40 cellular contexts compared by ENCODE assay signal in genomic region chr20:55937283-55937682, GRCh38.
"Had no signal": no experiment of that assay in that cellular context is flagged by ENCODE, and none has a peak within 500 bp of the region (broad histone marks: within the 10 kb centered on the region; RNA-seq: fewer than 3 reads in every experiment).

No MANE protein-coding gene starts in this region.

- H3K27ac ChIP-seq: adrenal gland, ascending aorta, body of pancreas, brain microvascular endothelial cell, breast epithelium, cardiac muscle cell had no signal

- H3K36me3 ChIP-seq: adrenal gland, ascending aorta, brain microvascular endothelial cell, breast epithelium, cardiac muscle cell had no signal

- H3K9me3 ChIP-seq: adrenal gland, ascending aorta, body of pancreas, breast epithelium had no signal

- DNase-seq: activated effector memory CD4-positive, alpha-beta T cell treated with anti-CD3 and anti-CD28 coated beads, Interleukin-2, amount 50 U/mL, for 16 hours; activated effector memory CD4-positive, alpha-beta T cell treated with Interleukin-2 at 50 U/mL for 16 hours; activated gamma-delta T cell; activated gamma-delta T cell treated with Interleukin-2 at 50 U/mL for 16 hours; activated naive CD4-positive, alpha-beta T cell; activated naive CD4-positive, alpha-beta T cell treated with anti-CD3 and anti-CD28 coated beads for 36 hours; activated naive CD4-positive, alpha-beta T cell treated with anti-CD3 and anti-CD28 coated beads, Interleukin-2, amount 10 ng/mL, durations not matched to agents 7 days and 5 days; activated naive CD4-positive, alpha-beta T cell treated with anti-CD3 and anti-CD28 coated beads, Interleukin-2, amount 50 U/mL, for 16 hours; activated naive CD4-positive, alpha-beta T cell treated with Interleukin-2 at 50 U/mL for 16 hours; activated naive CD8-positive, alpha-beta T cell treated with anti-CD3 and anti-CD28 coated beads for 36 hours; activated naive CD8-positive, alpha-beta T cell treated with anti-CD3 and anti-CD28 coated beads, Interleukin-2, amount 10 ng/mL, durations not matched to agents 7 days and 5 days; activated naive CD8-positive, alpha-beta T cell treated with anti-CD3 and anti-CD28 coated beads, Interleukin-2, amount 50 U/mL, for 24 hours; activated T-cell treated with anti-CD3 and anti-CD28 coated beads, Interleukin-2, amount 50 U/mL, for 1 hour; activated T-cell treated with anti-CD3 and anti-CD28 coated beads, Interleukin-2, amount 50 U/mL, for 24 hours; activated T-cell treated with anti-CD3 and anti-CD28 coated beads, Interleukin-2, amount 50 U/mL, for 4 hours; activated T-cell treated with anti-CD3 and anti-CD28 coated beads, Interleukin-2, amount 50 U/mL, for 48 hours; activated T-cell treated with anti-CD3 and anti-CD28 coated beads, Interleukin-2, amount 50 U/mL, for 72 hours; adrenal gland; amniotic stem cell; amygdala; anterior cingulate cortex; aorta; body of pancreas; brain microvascular endothelial cell; caudate nucleus; central memory CD4-positive, alpha-beta T cell; cerebellar nuclear complex had no signal

- H3K4me3 Mint-ChIP-seq: activated naive CD4-positive, alpha-beta T cell treated with anti-CD3 and anti-CD28 coated beads for 36 hours; activated naive CD4-positive, alpha-beta T cell treated with anti-CD3 and anti-CD28 coated beads, Interleukin-2, amount 10 ng/mL, durations not matched to agents 7 days and 5 days; activated naive CD4-positive, alpha-beta T cell treated with anti-CD3 and anti-CD28 coated beads, Interleukin-2, amount 50 U/mL, for 24 hours; activated naive CD8-positive, alpha-beta T cell; activated naive CD8-positive, alpha-beta T cell treated with anti-CD3 and anti-CD28 coated beads for 36 hours; activated naive CD8-positive, alpha-beta T cell treated with anti-CD3 and anti-CD28 coated beads, Interleukin-2, amount 10 ng/mL, durations not matched to agents 7 days and 5 days; activated naive CD8-positive, alpha-beta T cell treated with anti-CD3 and anti-CD28 coated beads, Interleukin-2, amount 50 U/mL, for 24 hours; activated T-cell treated with anti-CD3 and anti-CD28 coated beads, Interleukin-2, amount 50 U/mL, for 24 hours; activated T-cell treated with anti-CD3 and anti-CD28 coated beads, Interleukin-2, amount 50 U/mL, for 4 hours; activated T-cell treated with anti-CD3 and anti-CD28 coated beads, Interleukin-2, amount 50 U/mL, for 72 hours; activated T-helper 1 cell treated with anti-CD3 and anti-CD28 coated beads, Interleukin-12 subunit alpha, Interleukin-12 subunit beta, Interleukin-2, Interleukin-4 antibody, amounts not matched to agents 30 ng/mL and 10 ng/mL and 1 ng/mL, durations not matched to agents 14 hours and 24 hours and 36 hours; activated T-helper 17 cell treated with anti-CD3 and anti-CD28 coated beads, Interleukin-2, amount 50 U/mL, for 72 hours; brain; central memory CD8-positive, alpha-beta T cell had no signal

- H3K36me3 Mint-ChIP-seq: activated naive CD4-positive, alpha-beta T cell treated with anti-CD3 and anti-CD28 coated beads, Interleukin-2, amount 10 ng/mL, durations not matched to agents 7 days and 5 days; activated naive CD4-positive, alpha-beta T cell treated with anti-CD3 and anti-CD28 coated beads, Interleukin-2, amount 50 U/mL, for 24 hours; activated naive CD4-positive, alpha-beta T cell treated with anti-CD3 and anti-CD28 coated beads, Interleukin-2, amount 50 U/mL, for 72 hours; activated naive CD8-positive, alpha-beta T cell; activated naive CD8-positive, alpha-beta T cell treated with anti-CD3 and anti-CD28 coated beads for 36 hours; activated naive CD8-positive, alpha-beta T cell treated with anti-CD3 and anti-CD28 coated beads, Interleukin-2, amount 10 ng/mL, durations not matched to agents 7 days and 5 days; brain had no signal

- H3K27ac Mint-ChIP-seq: activated naive CD4-positive, alpha-beta T cell treated with anti-CD3 and anti-CD28 coated beads for 36 hours; activated naive CD4-positive, alpha-beta T cell treated with anti-CD3 and anti-CD28 coated beads, Interleukin-2, amount 10 ng/mL, durations not matched to agents 7 days and 5 days; activated naive CD4-positive, alpha-beta T cell treated with anti-CD3 and anti-CD28 coated beads, Interleukin-2, amount 50 U/mL, for 24 hours; activated naive CD4-positive, alpha-beta T cell treated with anti-CD3 and anti-CD28 coated beads, Interleukin-2, amount 50 U/mL, for 72 hours; activated naive CD8-positive, alpha-beta T cell; activated naive CD8-positive, alpha-beta T cell treated with anti-CD3 and anti-CD28 coated beads for 36 hours; activated naive CD8-positive, alpha-beta T cell treated with anti-CD3 and anti-CD28 coated beads, Interleukin-2, amount 10 ng/mL, durations not matched to agents 7 days and 5 days; activated naive CD8-positive, alpha-beta T cell treated with anti-CD3 and anti-CD28 coated beads, Interleukin-2, amount 50 U/mL, for 24 hours; activated T-cell treated with anti-CD3 and anti-CD28 coated beads, Interleukin-2, amount 50 U/mL, for 24 hours; activated T-cell treated with anti-CD3 and anti-CD28 coated beads, Interleukin-2, amount 50 U/mL, for 72 hours; activated T-helper 1 cell treated with anti-CD3 and anti-CD28 coated beads, Interleukin-12 subunit alpha, Interleukin-12 subunit beta, Interleukin-2, Interleukin-4 antibody, amounts not matched to agents 30 ng/mL and 10 ng/mL and 1 ng/mL, durations not matched to agents 14 hours and 24 hours and 36 hours; activated T-helper 17 cell treated with anti-CD3 and anti-CD28 coated beads, Interleukin-2, amount 50 U/mL, for 72 hours; activated T-helper 2 cell treated with anti-CD3 and anti-CD28 coated beads, Interferon-gamma antibody, Interleukin-2, Interleukin-4, amounts not matched to agents 10 μg/mL and 5 μg/mL and 100 μg/mL, durations not matched to agents 14 hours and 24 hours and 36 hours; brain had no signal

- H3K4me1 Mint-ChIP-seq: activated naive CD4-positive, alpha-beta T cell treated with anti-CD3 and anti-CD28 coated beads, Interleukin-2, amount 10 ng/mL, durations not matched to agents 7 days and 5 days; activated naive CD4-positive, alpha-beta T cell treated with anti-CD3 and anti-CD28 coated beads, Interleukin-2, amount 50 U/mL, for 24 hours; activated naive CD8-positive, alpha-beta T cell treated with anti-CD3 and anti-CD28 coated beads for 36 hours; activated naive CD8-positive, alpha-beta T cell treated with anti-CD3 and anti-CD28 coated beads, Interleukin-2, amount 10 ng/mL, durations not matched to agents 7 days and 5 days; activated naive CD8-positive, alpha-beta T cell treated with anti-CD3 and anti-CD28 coated beads, Interleukin-2, amount 50 U/mL, for 24 hours; activated T-helper 17 cell treated with anti-CD3 and anti-CD28 coated beads, Interleukin-2, amount 50 U/mL, for 72 hours; brain; central memory CD8-positive, alpha-beta T cell had no signal

- FAIRE-seq: astrocyte, bronchial epithelial cell had no signal

- ATAC-seq: activated naive CD4-positive, alpha-beta T cell treated with anti-CD3 and anti-CD28 coated beads, Interleukin-2, amount 50 U/mL, for 72 hours; activated naive CD8-positive, alpha-beta T cell treated with anti-CD3 and anti-CD28 coated beads, Interleukin-2, amount 50 U/mL, for 24 hours; activated T-cell treated with anti-CD3 and anti-CD28 coated beads, Interleukin-2, amount 50 U/mL, for 4 hours; activated T-cell treated with anti-CD3 and anti-CD28 coated beads, Interleukin-2, amount 50 U/mL, for 72 hours; activated T-helper 17 cell treated with anti-CD3 and anti-CD28 coated beads, Interleukin-2, amount 50 U/mL, for 72 hours; body of pancreas had no signal

- H3K27me3 ChIP-seq: adrenal gland, ascending aorta, body of pancreas, brain microvascular endothelial cell, breast epithelium, cardiac muscle cell had no signal

- H3K27me3 Mint-ChIP-seq: activated naive CD4-positive, alpha-beta T cell treated with anti-CD3 and anti-CD28 coated beads, Interleukin-2, amount 10 ng/mL, durations not matched to agents 7 days and 5 days; activated naive CD4-positive, alpha-beta T cell treated with anti-CD3 and anti-CD28 coated beads, Interleukin-2, amount 50 U/mL, for 24 hours; activated naive CD8-positive, alpha-beta T cell treated with anti-CD3 and anti-CD28 coated beads for 36 hours; activated naive CD8-positive, alpha-beta T cell treated with anti-CD3 and anti-CD28 coated beads, Interleukin-2, amount 10 ng/mL, durations not matched to agents 7 days and 5 days; activated naive CD8-positive, alpha-beta T cell treated with anti-CD3 and anti-CD28 coated beads, Interleukin-2, amount 50 U/mL, for 24 hours; activated T-cell treated with anti-CD3 and anti-CD28 coated beads, Interleukin-2, amount 50 U/mL, for 24 hours; activated T-helper 17 cell treated with anti-CD3 and anti-CD28 coated beads, Interleukin-2, amount 50 U/mL, for 72 hours; central memory CD8-positive, alpha-beta T cell had no signal

- H3K4me1 ChIP-seq: adrenal gland, ascending aorta, body of pancreas, breast epithelium had no signal

- H3K9me3 Mint-ChIP-seq: activated naive CD8-positive, alpha-beta T cell treated with anti-CD3 and anti-CD28 coated beads for 36 hours had no signal

- H3K4me3 ChIP-seq: adrenal gland, ascending aorta, body of pancreas, breast epithelium, cardiac muscle cell had no signal
